Comparison of ENCODE assay signal across 1 cellular context in the genomic region with DNA sequence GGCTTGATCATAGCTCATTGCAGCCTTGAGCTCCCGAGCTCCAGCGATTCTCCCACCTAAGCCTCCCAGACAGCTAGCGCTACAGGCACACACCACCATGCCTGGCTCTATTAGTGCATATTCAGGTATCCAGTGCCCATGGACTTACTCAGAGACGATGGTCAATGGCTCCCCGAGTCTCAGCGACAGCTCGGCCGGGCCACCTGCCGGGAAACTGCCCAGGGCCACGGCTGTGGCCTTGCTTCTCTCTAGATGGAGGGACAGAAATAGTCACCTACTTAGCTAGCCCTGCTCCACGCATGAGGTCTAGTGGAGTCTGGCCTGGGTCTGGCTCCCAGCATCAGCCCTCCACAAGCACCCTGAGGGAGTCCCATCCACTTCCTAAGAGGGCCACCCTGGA.
TF ChIP-seq lines count a peak whose summit lies in the region.

No MANE protein-coding gene starts in this region.

TF ChIP-seq in HepG2, 621 proteins besides CTCF, POLR2A, EP300 and RAD21:
- no peak for TF ChIP-seq MLX (CRISPR knock-in tag; IDR thresholded peaks at IDR 0.05)
- TF ChIP-seq ZBTB38 (CRISPR knock-in tag; IDR thresholded peaks at IDR 0.05): 0 out of 2 replicates have a peak, but pooled peaks have one; percentile 39
- TF ChIP-seq NFE2L1 (CRISPR knock-in tag; IDR thresholded peaks at IDR 0.05; ENCODE audit: borderline replicate concordance): 0 out of 2 replicates have a peak, but pooled peaks have one; percentile 39
- TF ChIP-seq PCBP2 (optimal IDR thresholded peaks at IDR 0.05; ENCODE audit: low read depth, low read length, poor library complexity, severe bottlenecking): no peak
